8 cellular contexts compared by ENCODE assay signal in genomic region chr2:17538022-17538843, GRCh38. TPM values are rescaled to one million over a fixed set of nuclear protein-coding genes. Genes with fewer than 3 reads are reported as not detected.
DNase-seq lines count a peak whose midpoint lies in the region; ATAC-seq and TF ChIP-seq lines count a peak whose summit lies in the region.

No MANE protein-coding gene starts in this region.

- H3K27ac ChIP-seq in GM23338 (ENCODE audit: low read depth) (no peak overlapping the region), SK-N-MC (peak overlapping the region; percentile 96), smooth muscle cell (ENCODE audit: low read depth) (peak overlapping the region; percentile 55)

- peaks cover 16% of the 10 kb centered on the region for H3K27me3 Mint-ChIP-seq in GM23338 (ENCODE audit: insufficient read depth, low read depth, poor library complexity)

- H3K9me3 ChIP-seq in SK-N-MC (ENCODE audit: low read depth, low read length) (no peaks in the 10 kb centered on the region), smooth muscle cell (replicated peaks; ENCODE audit: low read depth) (no peaks in the 10 kb centered on the region)

- H3K36me3 ChIP-seq in GM23338 (ENCODE audit: insufficient read depth) (no peaks in the 10 kb centered on the region), SK-N-MC (ENCODE audit: insufficient read depth, low read length) (no peaks in the 10 kb centered on the region), smooth muscle cell (ENCODE audit: low read depth) (no peaks in the 10 kb centered on the region)

- TF ChIP-seq CTCF in AG10803 (conservative IDR thresholded peaks at IDR 0.05; ENCODE audit: low read length) (no peak), GM23338 (conservative IDR thresholded peaks at IDR 0.05; ENCODE audit: low read depth in 2 of 2) (no peak), smooth muscle cell (IDR thresholded peaks at IDR 0.05; ENCODE audit: borderline replicate concordance, insufficient read depth, poor library complexity, severe bottlenecking) (no peak)

- DNase-seq in AG10803 (ENCODE audit: low read depth) (peak; percentile 1), GM23338 (ENCODE audit: low spot score) (peak; percentile 86), SK-N-MC (ENCODE audit: low read depth, low spot score) (no peak), left ventricle myocardium superior (no peak), smooth muscle cell (lab: John Stamatoyannopoulos, UW; ENCODE audit: unreplicated experiment) (no peak), T1000 (lab: John Stamatoyannopoulos, UW) (no peak), AG08396 (ENCODE audit: low spot score) (no peak)

- peak overlapping the region; percentile 79 for H3K4me3 Mint-ChIP-seq in GM23338

- H3K4me1 Mint-ChIP-seq in GM23338, result peaks cover 26% of the 10 kb centered on the region

- 3% methylated on average over 30 of the region's 30 CpGs for WGBS in smooth muscle cell (ENCODE audit: low lambda C conversion rate)

- H3K4me3 ChIP-seq in AG10803 (ENCODE audit: low read length) (peak overlapping the region; percentile 53), GM23338 (peak overlapping the region; percentile 82), SK-N-MC (peak overlapping the region; percentile 95), smooth muscle cell (peak overlapping the region; percentile 56)

- intact Hi-C loops in left ventricle myocardium superior (cut with micrococcal nuclease), result no loop called here

- H3K79me2 ChIP-seq in GM23338 (replicated peaks; ENCODE audit: insufficient read depth), result peaks cover 27% of the 10 kb centered on the region
- no peaks in the 10 kb centered on the region for H3K79me2 ChIP-seq in smooth muscle cell (ENCODE audit: low read depth)

- peak overlapping the region; percentile 14; the same call in 1 of the 2 replicates for H3K27ac Mint-ChIP-seq in GM23338

- H3K4me1 ChIP-seq in GM23338 (ENCODE audit: insufficient read depth) (peaks cover 22% of the 10 kb centered on the region), smooth muscle cell (ENCODE audit: low read depth) (peaks cover 7% of the 10 kb centered on the region)

- H3K27me3 ChIP-seq in GM23338 (ENCODE audit: insufficient read depth) (peaks cover 13% of the 10 kb centered on the region), smooth muscle cell (ENCODE audit: low read depth) (peaks cover 5% of the 10 kb centered on the region)

- ATAC-seq in GM23338 (peak; percentile 23), left ventricle myocardium superior (peak; percentile 15), GM18873 (IDR thresholded peaks at IDR 0.05; ENCODE audit: low FRiP score, unreplicated experiment) (no peak)

- no peaks in the 10 kb centered on the region for H4K20me1 ChIP-seq in GM23338 (replicated peaks; ENCODE audit: insufficient read depth)
- no peaks in the 10 kb centered on the region for H4K20me1 ChIP-seq in smooth muscle cell (ENCODE audit: low read depth)

- no peaks in the 10 kb centered on the region for H3K36me3 Mint-ChIP-seq in GM23338 (ENCODE audit: low read depth)

- H3K9ac ChIP-seq in SK-N-MC (ENCODE audit: insufficient read length) (peak overlapping the region; percentile 81), smooth muscle cell (ENCODE audit: low read depth) (peak overlapping the region; percentile 50)

- no peaks in the 10 kb centered on the region for H3K9me2 ChIP-seq in GM23338 (ENCODE audit: insufficient read depth)

- H2AFZ ChIP-seq in GM23338 (peak overlapping the region; percentile 77; the same call in 1 of the 2 replicates), smooth muscle cell (ENCODE audit: low read depth) (peak overlapping the region; percentile 95)

- peaks cover 12% of the 10 kb centered on the region for H3F3A ChIP-seq in GM23338 (replicated peaks; ENCODE audit: low read depth)
- H3F3A ChIP-seq in smooth muscle cell (ENCODE audit: low read depth), result peaks cover 3% of the 10 kb centered on the region

- no peaks in the 10 kb centered on the region; the same call in 2 of the 3 replicates for H3K9me3 Mint-ChIP-seq in GM23338

- H3K4me2 ChIP-seq in GM23338 (peak overlapping the region; percentile 82), smooth muscle cell (peak overlapping the region; percentile 90)

TF ChIP-seq in GM23338, 12 proteins besides CTCF, POLR2A, EP300 and RAD21:
- no peak for TF ChIP-seq JUNB (IDR thresholded peaks at IDR 0.05; ENCODE audit: unreplicated experiment)
- peak; percentile 43 for TF ChIP-seq EZH2 (IDR thresholded peaks at IDR 0.05; ENCODE audit: low read depth, unreplicated experiment)

RNA-seq across cellular contexts. Expression of gene VSNL1, which starts 2.3 kb away (rescaled TPM):
- 95.6 and 102 TPM in 2 replicates for total RNA-seq in GM23338 (2014; rRNA removed; shearing (Covaris generic))
- polyA plus RNA-seq in GM23338 (2016; fragmentation: Nextera tagmentation; extraction: Ambion mirVana), result 87.4 and 112 TPM in 2 replicates
- total RNA-seq in left ventricle myocardium superior, result 18.6 TPM
- 0.99 and 2.8 TPM in 2 replicates for total RNA-seq in smooth muscle cell
- polyA plus RNA-seq in smooth muscle cell, result 4.5 and 5.2 TPM in 2 replicates

RNA-seq across cellular contexts. Expression of gene RAD51AP2, which starts 20.0 kb away (rescaled TPM):
- 0.38 TPM in 1 of 2 replicates, not detected in the other for total RNA-seq in GM23338 (2014; rRNA removed; shearing (Covaris generic))
- polyA plus RNA-seq in GM23338 (2016; fragmentation: Nextera tagmentation; extraction: Ambion mirVana) (0.16 and 0.23 TPM in 2 replicates), smooth muscle cell (0.06 and 0.12 TPM in 2 replicates)
- total RNA-seq in left ventricle myocardium superior (0.10 TPM), smooth muscle cell (0.04 and 0.22 TPM in 2 replicates)

Comparison
In these comparisons a context has a peak if more than half of its experiments do, and no peak if none do; other contexts are left out.
1. DNase-seq: peak in AG10803 (single experiment) and GM23338 (single experiment); none in SK-N-MC (single experiment), left ventricle myocardium superior (single experiment), smooth muscle cell (single experiment), T1000 (single experiment) and AG08396 (single experiment).
2. Peak in every context shown above with its lines, with median percentiles within 50 percentile points of each other: H3K4me3 ChIP-seq.